Comparison of ENCODE assay signal across 1 cellular context in genomic region chr9:123251324-123251723, GRCh38.
TF ChIP-seq lines count a peak whose summit lies in the region.

No MANE protein-coding gene starts in this region.

TF ChIP-seq in GM23338, 12 proteins besides CTCF, POLR2A, EP300 and RAD21 (continued from another document):
- no peak for TF ChIP-seq ZNF462 (CRISPR knock-in tag; IDR thresholded peaks at IDR 0.05)
- no peak for TF ChIP-seq ZNF114 (CRISPR knock-in tag; IDR thresholded peaks at IDR 0.05)
- no peak for TF ChIP-seq ETS1 (IDR thresholded peaks at IDR 0.05)
- no peak for TF ChIP-seq REST (IDR thresholded peaks at IDR 0.05; ENCODE audit: unreplicated experiment)
- no peak for TF ChIP-seq EZH2phosphoT487 (IDR thresholded peaks at IDR 0.05; ENCODE audit: unreplicated experiment)
- no peak for TF ChIP-seq CREB1 (CRISPR knock-in tag; IDR thresholded peaks at IDR 0.05; ENCODE audit: low read depth)
